Comparison of ENCODE assay signal across 8 cellular contexts in the genomic region with DNA sequence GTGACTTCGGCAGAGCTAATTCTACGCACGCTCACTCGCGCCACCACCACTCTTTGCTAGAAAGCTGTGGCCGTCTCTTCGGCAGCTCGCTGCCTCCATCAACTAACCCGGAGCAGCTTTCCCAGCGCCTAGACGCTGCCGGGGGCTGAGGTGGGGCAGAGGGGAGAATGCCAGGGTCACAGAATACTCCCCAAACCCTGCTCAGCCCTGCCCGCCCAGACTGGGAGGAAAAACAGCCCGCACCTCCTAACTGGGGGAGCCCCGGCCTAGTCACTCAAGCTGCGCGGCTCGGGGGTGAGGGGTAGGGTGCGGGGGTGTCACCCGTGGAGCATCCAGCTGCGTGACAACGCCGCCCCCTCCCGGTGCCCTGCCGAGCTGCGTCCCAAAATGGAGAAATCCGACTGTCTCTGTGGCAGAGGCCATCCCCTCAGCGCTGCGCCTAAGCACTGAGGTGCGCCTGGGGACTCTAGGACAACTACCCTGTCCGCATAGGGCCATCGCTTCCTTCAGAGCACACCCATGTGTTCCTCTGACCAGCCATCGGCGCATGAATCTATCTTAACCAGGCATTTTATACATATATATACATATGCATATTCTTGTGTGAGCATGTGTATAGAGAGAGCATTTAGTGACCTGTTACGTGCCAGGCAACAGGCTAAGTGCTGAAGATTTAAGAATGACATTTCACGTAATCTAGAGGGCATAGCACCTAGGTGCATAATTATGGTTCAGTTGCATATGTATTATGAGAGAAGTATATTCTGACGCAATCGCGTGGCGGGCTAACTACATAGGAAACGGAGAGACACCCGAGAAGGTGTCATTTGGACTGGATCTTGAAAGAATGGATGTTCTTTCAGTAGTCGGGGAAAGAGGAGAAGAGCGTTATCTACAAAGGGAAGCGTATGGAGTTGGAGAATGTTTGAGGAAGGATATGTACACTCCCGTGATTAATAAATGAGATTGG. TPM values are rescaled to one million over a fixed set of nuclear protein-coding genes. Genes with fewer than 3 reads are reported as not detected.
DNase-seq lines count a peak whose midpoint lies in the region; TF ChIP-seq lines count a peak whose summit lies in the region.

No MANE protein-coding gene starts in this region.

- H3K9me3 Mint-ChIP-seq in HFFc6 (no peaks in the 10 kb centered on the region), immature natural killer cell (no peaks in the 10 kb centered on the region)

- H3K27me3 ChIP-seq in spleen (replicated peaks in 1 of 7) = no peaks in the 10 kb centered on the region

- H3K4me3 ChIP-seq in NB4 (ENCODE audit: low read depth, low read length) = peak overlapping the region; percentile 99
- H3K4me3 ChIP-seq in WI38 (ENCODE audit: low read depth, low read length) = peak overlapping the region; percentile 89
- H3K4me3 ChIP-seq in spleen = peak overlapping the region; percentile 73 to 87 (median 84)

- DNase-seq in GM10266 (ENCODE audit: extremely low spot score) = peak; percentile 49
- DNase-seq in HFFc6 = peak; percentile 61
- DNase-seq in NB4 (ENCODE audit: low read depth) = peak; percentile 93
- DNase-seq in T47D (ENCODE audit: low read depth in 1 of 2, low spot score in 1 of 2) = peak; percentile 25 to 71
- DNase-seq in immature natural killer cell = peak; percentile 84 to 86 (median 85)
- DNase-seq in spleen = peak; percentile 98
- no peak for DNase-seq in GM19240 (ENCODE audit: insufficient read length, low spot score)

- H3K4me3 Mint-ChIP-seq in HFFc6 = peak overlapping the region; percentile 94
- peak overlapping the region; percentile 96 to 100 (median 99) for H3K4me3 Mint-ChIP-seq in immature natural killer cell

- WGBS in spleen, 5 donors = 15 to 27% (median 21%) methylated on average over 29 to 46 of the region's 46 CpGs

- H3K36me3 Mint-ChIP-seq in HFFc6 (ENCODE audit: low read depth) (peaks cover 28% of the 10 kb centered on the region), immature natural killer cell (peaks cover 0 to 7% (median 4%) of the 10 kb centered on the region in 3 donors)

- peaks cover 4 to 60% (median 35%) of the 10 kb centered on the region in 6 donors for H3K4me1 ChIP-seq in spleen

- TF ChIP-seq CTCF in GM10266 (IDR thresholded peaks at IDR 0.05; ENCODE audit: control insufficient read depth, insufficient read depth, low read depth, missing control alignments) (peak; percentile 77), HFFc6 (IDR thresholded peaks at IDR 0.05) (peak; percentile 89), NB4 (IDR thresholded peaks at IDR 0.05; ENCODE audit: low read depth, low read length) (peak; percentile 71), WI38 (IDR thresholded peaks at IDR 0.05; ENCODE audit: low read depth, low read length) (peak; percentile 63; the same call in 1 of the 2 replicates), spleen (IDR thresholded peaks at IDR 0.05 in 8 of 11, conservative IDR thresholded peaks at IDR 0.05 in 3 of 11) (peak; percentile 72 to 88 (median 83))

- no peaks in the 10 kb centered on the region; the same call in 1 of the 2 replicates for H3K27me3 Mint-ChIP-seq in HFFc6 (ENCODE audit: insufficient read depth)
- peaks cover 14 to 17% (median 15%) of the 10 kb centered on the region in 3 donors for H3K27me3 Mint-ChIP-seq in immature natural killer cell (ENCODE audit: low read depth in 3 of 3)

- H3K36me3 ChIP-seq in spleen = peaks cover 0 to 7% (median 0%) of the 10 kb centered on the region in 6 donors

- in situ Hi-C loops in T47D (cut with HindIII; ENCODE audit: low pct_unique_long_range_greater_than_20kb, low sequenced_read_pairs) = no loop called here

- intact Hi-C loops in spleen (cut with DNase I; ENCODE audit: low total_unique reads) = no loop called here

- H3K27ac Mint-ChIP-seq in HFFc6 (peak overlapping the region; percentile 97), immature natural killer cell (peak overlapping the region; percentile 95 to 99 (median 98))

- H3K9me3 ChIP-seq in spleen = no peaks in the 10 kb centered on the region

- TF ChIP-seq POLR2A in NB4 (IDR thresholded peaks at IDR 0.05; ENCODE audit: extremely low read depth, insufficient read length) (no peak), spleen (IDR thresholded peaks at IDR 0.05) (no peak)

- peak overlapping the region; percentile 90 to 99 (median 98) for H3K27ac ChIP-seq in spleen

- peaks cover 33% of the 10 kb centered on the region for H3K4me1 Mint-ChIP-seq in HFFc6 (ENCODE audit: low read depth)
- H3K4me1 Mint-ChIP-seq in immature natural killer cell = peaks cover 33 to 35% of the 10 kb centered on the region in 2 donors

RNA-seq across cellular contexts. Expression of a gene that starts 1.5 kb away (rescaled TPM):
- 10 to 100 TPM; 52.7 to 67.2 (median 62.0) TPM for total RNA-seq in HFFc6 (2021; fragmentation: NEBNext Ultra II Directional; extraction: Animal tissue kit (Norgen Biotek cat#: 25700))
- polyA plus RNA-seq in immature natural killer cell (10 to 100 TPM in 2 of 3 donors, 1 to 10 TPM in 1; 8.0 to 12.8 (median 10.7) TPM), spleen (1 to 10 TPM; 3.0 to 5.8 (median 4.4) TPM)
- 10 to 100 TPM in 6 of 7 donors, 1 to 10 TPM in 1; 10.0 to 25.2 (median 17.4) TPM for total RNA-seq in spleen
